In genomic region chr11:19076744-19077589, GRCh38 we compare ENCODE assay signal across 8 cellular contexts. TPM values are rescaled to one million over a fixed set of nuclear protein-coding genes. Genes with fewer than 3 reads are reported as not detected.
A peak's percentile ranks its signal among the peaks of the same experiment; 100 is the strongest.
DNase-seq lines count a peak whose midpoint lies in the region; ATAC-seq, FAIRE-seq and TF ChIP-seq lines count a peak whose summit lies in the region.

No MANE protein-coding gene starts in this region.

- H3K36me3 Mint-ChIP-seq in CD8-positive, alpha-beta T cell: no peaks in the 10 kb centered on the region

- peaks cover 14% of the 10 kb centered on the region for H3K27me3 Mint-ChIP-seq in CD8-positive, alpha-beta T cell (ENCODE audit: low read depth)

- no peak overlapping the region for H3K27ac ChIP-seq in CD8-positive, alpha-beta T cell (ENCODE audit: low read depth, low read length)
- H3K27ac ChIP-seq in right cardiac atrium (ENCODE audit: low read length): no peak overlapping the region
- H3K27ac ChIP-seq in small intestine (ENCODE audit: low read depth in 1 of 2, low read length in 1 of 2): no peak overlapping the region

- no peaks in the 10 kb centered on the region for H3K27me3 ChIP-seq in CD8-positive, alpha-beta T cell (ENCODE audit: insufficient read depth, low read length)
- H3K27me3 ChIP-seq in adipocyte (replicated peaks; ENCODE audit: control insufficient read depth, insufficient read depth, low read length) (peaks cover 16% of the 10 kb centered on the region), right cardiac atrium (ENCODE audit: control insufficient read depth, insufficient read depth) (no peaks in the 10 kb centered on the region), small intestine (ENCODE audit: control insufficient read depth in 2 of 2, insufficient read depth in 2 of 2, low read length in 2 of 2) (no peaks in the 10 kb centered on the region)

- peak; percentile 99 for TF ChIP-seq CTCF in CD8-positive, alpha-beta T cell (IDR thresholded peaks at IDR 0.05)
- TF ChIP-seq CTCF in LNCAP (IDR thresholded peaks at IDR 0.05): peak; percentile 100

- no peaks in the 10 kb centered on the region for H3K9me3 ChIP-seq in CD8-positive, alpha-beta T cell (ENCODE audit: low read length)
- no peaks in the 10 kb centered on the region for H3K9me3 ChIP-seq in adipocyte (ENCODE audit: control insufficient read depth, low read length)
- no peaks in the 10 kb centered on the region for H3K9me3 ChIP-seq in right cardiac atrium (ENCODE audit: control insufficient read depth, low read length)
- H3K9me3 ChIP-seq in small intestine (ENCODE audit: control insufficient read depth, low read depth): no peaks in the 10 kb centered on the region

- H3K36me3 ChIP-seq in CD8-positive, alpha-beta T cell (ENCODE audit: insufficient read depth, low read length): no peaks in the 10 kb centered on the region
- H3K36me3 ChIP-seq in adipocyte (ENCODE audit: control insufficient read depth, insufficient read depth, low read length, severe bottlenecking): no peaks in the 10 kb centered on the region
- H3K36me3 ChIP-seq in small intestine (ENCODE audit: control insufficient read depth in 2 of 2, insufficient read depth in 2 of 2, low read length in 2 of 2): no peaks in the 10 kb centered on the region

- intact Hi-C loops in CD8-positive, alpha-beta T cell (cut with DNase I, micrococcal nuclease): loop anchor here (2.0 to 10.0 kb wide), 3 partner anchors 40 to 828 kb away; partner anchors contain the start of gene ZDHHC13 (in 1 of the 2)
- intact Hi-C loops in right cardiac atrium (cut with DNase I): loop anchor here (5.0 to 10.0 kb wide), 5 partner anchors 78 to 478 kb away; no protein-coding TSS in a partner anchor

- no peak for FAIRE-seq in small intestine (lab: Jason Lieb, UNC)

- H3K27ac Mint-ChIP-seq in CD8-positive, alpha-beta T cell: no peak overlapping the region

- peak; percentile 20 to 68 (median 47) for DNase-seq in CD8-positive, alpha-beta T cell
- DNase-seq in SKM-1 treated with dmso at 0.1 percent for 144 hours (lab: John Stamatoyannopoulos, UW; ENCODE audit: unreplicated experiment) (peak; percentile 37), adipocyte (ENCODE audit: low read depth) (peak; percentile 77), right cardiac atrium (peak; percentile 32 to 71 (median 64)), small intestine (peak; percentile 62)

- H3K9me3 Mint-ChIP-seq in CD8-positive, alpha-beta T cell: no peaks in the 10 kb centered on the region

- POLR2A ChIA-PET in CD8-positive, alpha-beta T cell (lab: Charles Lee): no interaction called here

- peaks cover 3% of the 10 kb centered on the region for H3K4me1 Mint-ChIP-seq in CD8-positive, alpha-beta T cell (ENCODE audit: low read depth)

- no peak overlapping the region for H3K4me3 ChIP-seq in CD8-positive, alpha-beta T cell (ENCODE audit: low read depth, low read length)
- H3K4me3 ChIP-seq in adipocyte (ENCODE audit: low read length) (no peak overlapping the region), right cardiac atrium (ENCODE audit: low read length) (no peak overlapping the region), small intestine (ENCODE audit: low read depth in 1 of 2, low read length in 2 of 2) (no peak overlapping the region)

- WGBS in right cardiac atrium: 48% methylated on average over 10 of the region's 10 CpGs
- WGBS in small intestine, 3 donors: 50 to 54% (median 53%) methylated on average over 10 of the region's 10 CpGs

- H3K4me1 ChIP-seq in CD8-positive, alpha-beta T cell (ENCODE audit: insufficient read depth, low read length): no peaks in the 10 kb centered on the region
- H3K4me1 ChIP-seq in adipocyte (ENCODE audit: control insufficient read depth, insufficient read depth, low read length) (peaks cover 52% of the 10 kb centered on the region), right cardiac atrium (ENCODE audit: control insufficient read depth, insufficient read depth, low read length) (no peaks in the 10 kb centered on the region), small intestine (ENCODE audit: control insufficient read depth in 2 of 2, insufficient read depth in 1 of 2, low read depth in 1 of 2, low read length in 1 of 2) (no peaks in the 10 kb centered on the region)

- CTCF ChIA-PET in CD8-positive, alpha-beta T cell (lab: Charles Lee): interaction anchor here (0.6 to 3.1 kb wide), 17 partner anchors 9 to 555 kb away, joined by 3 to 28 read pairs (median 4); partner anchors contain the start of gene MRGPRX2

- no peak overlapping the region for H3K9ac ChIP-seq in adipocyte (ENCODE audit: low read length)

- H3K4me3 Mint-ChIP-seq in CD8-positive, alpha-beta T cell: no peak overlapping the region

- peak; percentile 61 for ATAC-seq in CD8-positive, alpha-beta T cell
- peak; percentile 70 for ATAC-seq in GM19372 (IDR thresholded peaks at IDR 0.05; ENCODE audit: low read depth, unreplicated experiment)
- ATAC-seq in right cardiac atrium: peak; percentile 50 to 65
- no peak for ATAC-seq in GM18861 (IDR thresholded peaks at IDR 0.05; ENCODE audit: unreplicated experiment)

RNA-seq across cellular contexts. Expression of gene MRGPRX2, which starts 16.4 kb away (rescaled TPM):
- total RNA-seq in CD8-positive, alpha-beta T cell: not detected
- not detected for total RNA-seq in right cardiac atrium
- polyA plus RNA-seq in right cardiac atrium (not detected), small intestine (under 1 TPM in 1 of 3 donors, not detected in 2; 0.01 TPM)

RNA-seq across cellular contexts. Expression of gene ZDHHC13, which starts 40.0 kb away (rescaled TPM):
- 1 to 10 TPM; 3.1 to 3.5 TPM for total RNA-seq in CD8-positive, alpha-beta T cell
- total RNA-seq in right cardiac atrium: 10 to 100 TPM; 11.2 to 15.5 (median 11.7) TPM
- polyA plus RNA-seq in right cardiac atrium (10.7 TPM), small intestine (10 to 100 TPM in 2 of 3 donors, 1 to 10 TPM in 1; 5.7 to 16.9 (median 12.1) TPM)
